ENCODE assay signal across 9 cellular contexts in the genomic region with DNA sequence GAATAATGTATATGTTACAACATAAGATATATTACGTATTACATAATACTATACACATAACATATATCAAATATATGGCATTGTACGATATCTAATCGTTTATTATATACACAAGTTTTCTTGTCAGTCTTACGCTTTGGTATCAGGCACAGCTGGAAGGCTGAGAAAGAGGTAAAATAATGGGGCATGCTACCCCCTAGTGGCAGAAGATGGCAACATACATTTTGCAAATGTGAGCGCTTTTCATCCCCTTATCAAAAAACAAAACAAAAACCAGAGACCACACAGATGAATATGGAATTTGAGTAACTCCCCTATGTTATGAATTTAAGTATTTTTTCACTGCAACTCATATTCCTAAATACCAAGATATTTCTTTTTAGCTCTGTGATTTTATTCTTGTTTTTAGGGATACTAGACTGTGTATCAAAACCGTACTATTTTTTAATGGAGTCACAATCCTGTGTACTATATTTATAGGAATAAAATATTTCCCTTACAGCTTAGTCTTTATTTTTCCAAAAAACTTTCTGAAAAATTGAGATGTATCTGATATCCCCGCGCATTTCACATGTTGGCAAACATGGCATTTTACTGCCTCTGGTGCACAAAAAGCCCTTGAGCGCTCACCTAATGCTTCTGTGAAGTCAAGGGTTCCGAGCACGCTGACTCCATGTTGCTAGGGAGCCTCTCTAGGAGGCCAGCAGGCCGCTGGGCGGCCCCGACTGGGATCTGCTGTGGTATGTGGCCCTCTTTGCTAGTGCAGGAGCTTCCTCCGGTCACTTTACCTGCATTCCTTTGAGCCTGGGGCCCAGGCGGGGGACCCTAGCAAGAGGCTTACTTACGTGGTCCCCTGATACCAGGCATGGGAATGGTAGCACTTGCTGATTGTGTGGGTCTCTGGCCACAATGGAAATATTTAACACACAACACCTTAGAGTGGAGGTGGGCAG.
DNase-seq lines count a peak whose midpoint lies in the region; ATAC-seq and TF ChIP-seq lines count a peak whose summit lies in the region.
"Had no signal": no experiment of that assay in that cellular context is flagged by ENCODE, and none has a peak within 500 bp of the region (broad histone marks: within the 10 kb centered on the region; RNA-seq: fewer than 3 reads in every experiment).

No MANE protein-coding gene starts in this region.

- no peak overlapping the region for H3K9ac ChIP-seq in MM.1S (ENCODE audit: low read length)

- no peak overlapping the region for H3K4me3 ChIP-seq in MM.1S (ENCODE audit: low read length)
- no peak overlapping the region for H3K4me3 ChIP-seq in dorsolateral prefrontal cortex
- no peak overlapping the region for H3K4me3 ChIP-seq in tibial nerve

- H3K27me3 ChIP-seq in MM.1S (replicated peaks; ENCODE audit: insufficient read depth, low read length), result no peaks in the 10 kb centered on the region
- H3K27me3 ChIP-seq in dorsolateral prefrontal cortex, result peaks cover 0 to 24% (median 4%) of the 10 kb centered on the region in 45 donors
- H3K27me3 ChIP-seq in tibial nerve, result peaks cover 0 to 4% of the 10 kb centered on the region in 2 donors

- no peaks in the 10 kb centered on the region for H3K79me2 ChIP-seq in MM.1S (ENCODE audit: low read length)

- 56 to 57% methylated on average over 17 of the region's 17 CpGs for whole genome bisulfite sequencing in tibial nerve, 2 donors

- H3K36me3 ChIP-seq in MM.1S (replicated peaks; ENCODE audit: insufficient read depth, low read length), result no peaks in the 10 kb centered on the region
- H3K36me3 ChIP-seq in tibial nerve, result no peaks in the 10 kb centered on the region

- no peak overlapping the region for H3K27ac Mint-ChIP-seq in T-cell
- H3K27ac Mint-ChIP-seq: activated naive CD8-positive, alpha-beta T cell treated with anti-CD3 and anti-CD28 coated beads, Interleukin-2, amount 10 ng/mL, durations not matched to agents 7 days and 5 days had no signal

- no peaks in the 10 kb centered on the region for H3K9me3 Mint-ChIP-seq in T-cell
- H3K9me3 Mint-ChIP-seq: activated naive CD8-positive, alpha-beta T cell treated with anti-CD3 and anti-CD28 coated beads, Interleukin-2, amount 10 ng/mL, durations not matched to agents 7 days and 5 days had no signal

- H3F3A ChIP-seq in MM.1S (ENCODE audit: insufficient read depth, low read length), result no peaks in the 10 kb centered on the region

- TF ChIP-seq EP300 in tibial nerve (IDR thresholded peaks at IDR 0.05), result no peak

- H3K4me1 ChIP-seq in MM.1S (ENCODE audit: low read length) (no peaks in the 10 kb centered on the region), tibial nerve (peaks cover 0 to 16% (median 0%) of the 10 kb centered on the region in 4 donors)

- H3K4me3 Mint-ChIP-seq in T-cell, result no peak overlapping the region
- H3K4me3 Mint-ChIP-seq: activated naive CD8-positive, alpha-beta T cell treated with anti-CD3 and anti-CD28 coated beads, Interleukin-2, amount 10 ng/mL, durations not matched to agents 7 days and 5 days had no signal

- POLR2A ChIA-PET in T-cell (lab: Charles Lee), result no interaction called here

- H3K27me3 Mint-ChIP-seq in T-cell, result peaks cover 29 to 52% of the 10 kb centered on the region in 2 donors

- H3K27ac ChIP-seq in MM.1S (ENCODE audit: low read length), result no peak overlapping the region
- H3K27ac ChIP-seq in dorsolateral prefrontal cortex, result no peak overlapping the region
- no peak overlapping the region for H3K27ac ChIP-seq in tibial nerve

- no peaks in the 10 kb centered on the region for H3K9me2 ChIP-seq in MM.1S (replicated peaks; ENCODE audit: insufficient read depth, low read length)

- no peaks in the 10 kb centered on the region for H3K9me3 ChIP-seq in MM.1S (replicated peaks; ENCODE audit: insufficient read depth, low read length)
- H3K9me3 ChIP-seq in tibial nerve, result no peaks in the 10 kb centered on the region

- intact Hi-C loops in dorsolateral prefrontal cortex (cut with DNase I), result loop anchor here in 1 of 2 donors (5.0 kb wide), 1 partner anchor 148 kb away; a partner anchor contains a TSS

- H3K4me1 Mint-ChIP-seq in T-cell, result peaks cover 5 to 11% (median 6%) of the 10 kb centered on the region in 3 donors

- no peak for TF ChIP-seq POLR2A in tibial nerve (IDR thresholded peaks at IDR 0.05)

- no peaks in the 10 kb centered on the region for H4K20me1 ChIP-seq in MM.1S (ENCODE audit: insufficient read depth, low read length)

- no peak overlapping the region for H2AFZ ChIP-seq in MM.1S (ENCODE audit: low read length)

- H3K36me3 Mint-ChIP-seq in T-cell, result no peaks in the 10 kb centered on the region
- H3K36me3 Mint-ChIP-seq: activated naive CD8-positive, alpha-beta T cell treated with anti-CD3 and anti-CD28 coated beads, Interleukin-2, amount 10 ng/mL, durations not matched to agents 7 days and 5 days had no signal

- ATAC-seq in GM21367 (IDR thresholded peaks at IDR 0.05; ENCODE audit: unreplicated experiment), result peak; percentile 40
- peak in 1 of 4 experiments; percentile 40 for ATAC-seq in T-cell (replicated peaks in 1 of 4)
- ATAC-seq in HG03108 (IDR thresholded peaks at IDR 0.05; ENCODE audit: unreplicated experiment), result no peak

- TF ChIP-seq CTCF in MM.1S (IDR thresholded peaks at IDR 0.05; ENCODE audit: low read length) (peak; percentile 60), dorsolateral prefrontal cortex (IDR thresholded peaks at IDR 0.05 in 54 of 56, conservative IDR thresholded peaks at IDR 0.05 in 2 of 56; ENCODE audit: low read depth in 1 of 56, partially characterized antibody in 56 of 56) (peak; percentile 63 to 98 (median 82)), tibial nerve (IDR thresholded peaks at IDR 0.05) (peak; percentile 62 to 73 (median 66))

- peak; percentile 68 for DNase-seq in DMS53 (lab: John Stamatoyannopoulos, UW)
- DNase-seq in MM.1S, result peak; percentile 53
- DNase-seq in T-cell, result peak in 18 of 34 experiments; percentile 4 to 32 (median 16)
- peak in 4 of 10 donors; percentile 11 to 53 (median 40) for DNase-seq in dorsolateral prefrontal cortex
- peak; percentile 61 to 64 for DNase-seq in lung microvascular endothelial cell (ENCODE audit: low read depth in 2 of 2)
- DNase-seq in tibial nerve (ENCODE audit: low spot score in 2 of 2), result peak in 1 of 2 donors; percentile 66
- DNase-seq: activated naive CD8-positive, alpha-beta T cell treated with anti-CD3 and anti-CD28 coated beads, Interleukin-2, amount 10 ng/mL, durations not matched to agents 7 days and 5 days had no signal

- CTCF ChIA-PET in T-cell (lab: Charles Lee), result interaction anchor here (0.5 to 1.2 kb wide), 5 partner anchors 11 to 152 kb away, joined by 3 to 4 read pairs (median 3); no protein-coding TSS in a partner anchor

- H3K4me2 ChIP-seq in MM.1S (ENCODE audit: low read depth, low read length), result no peak overlapping the region
